In genomic region chr10:23340346-23340745, GRCh38 we compare ENCODE assay signal across 19 cellular contexts. TPM values are rescaled to one million over a fixed set of nuclear protein-coding genes. Genes with fewer than 3 reads are reported as not detected.
DNase-seq lines count a peak whose midpoint lies in the region; ATAC-seq, FAIRE-seq and TF ChIP-seq lines count a peak whose summit lies in the region.
"Had no signal": no experiment of that assay in that cellular context is flagged by ENCODE, and none has a peak within 500 bp of the region (broad histone marks: within the 10 kb centered on the region; RNA-seq: fewer than 3 reads in every experiment).

No MANE protein-coding gene starts in this region.

- no peaks in the 10 kb centered on the region for H3K9me3 ChIP-seq in esophagus squamous epithelium
- H3K9me3 ChIP-seq: SJSA1 had no signal

- H3K9me3 Mint-ChIP-seq in activated naive CD4-positive, alpha-beta T cell treated with anti-CD3 and anti-CD28 coated beads, Interleukin-2, amount 10 ng/mL, durations not matched to agents 7 days and 5 days = no peaks in the 10 kb centered on the region
- H3K9me3 Mint-ChIP-seq: CD8-positive, alpha-beta T cell had no signal

- no peak for TF ChIP-seq POLR2A in esophagus squamous epithelium (IDR thresholded peaks at IDR 0.05)

- no peaks in the 10 kb centered on the region for H3K36me3 ChIP-seq in esophagus squamous epithelium
- H3K36me3 ChIP-seq: SJSA1 had no signal

- peaks cover 59% of the 10 kb centered on the region for H3K4me1 Mint-ChIP-seq in activated naive CD4-positive, alpha-beta T cell treated with anti-CD3 and anti-CD28 coated beads, Interleukin-2, amount 10 ng/mL, durations not matched to agents 7 days and 5 days

- ATAC-seq in GM18520 (IDR thresholded peaks at IDR 0.05; ENCODE audit: unreplicated experiment) = no peak
- no peak for ATAC-seq in GM19455 (IDR thresholded peaks at IDR 0.05; ENCODE audit: unreplicated experiment)

- no peaks in the 10 kb centered on the region for H3K27me3 Mint-ChIP-seq in activated naive CD4-positive, alpha-beta T cell treated with anti-CD3 and anti-CD28 coated beads, Interleukin-2, amount 10 ng/mL, durations not matched to agents 7 days and 5 days

- peaks cover 2% of the 10 kb centered on the region for H3K36me3 Mint-ChIP-seq in activated naive CD4-positive, alpha-beta T cell treated with anti-CD3 and anti-CD28 coated beads, Interleukin-2, amount 10 ng/mL, durations not matched to agents 7 days and 5 days
- H3K36me3 Mint-ChIP-seq: CD8-positive, alpha-beta T cell had no signal

- WGBS in esophagus squamous epithelium, 2 donors = 83 to 90% methylated on average over 2 to 4 of the region's 4 CpGs

- intact Hi-C loops in esophagus squamous epithelium (cut with DNase I) = no loop called here

- FAIRE-seq in GM18507 (lab: Jason Lieb, UNC) (peak; percentile 5), RCC 7860 (lab: Jason Lieb, UNC) (no peak)

- DNase-seq in activated naive CD4-positive, alpha-beta T cell treated with anti-CD3 and anti-CD28 coated beads, Interleukin-2, amount 10 ng/mL, durations not matched to agents 7 days and 5 days = no peak
- DNase-seq in activated naive CD4-positive, alpha-beta T cell treated with Interleukin-2 at 50 U/mL for 16 hours = no peak
- DNase-seq in GM18507 (ENCODE audit: extremely low spot score, insufficient read length, low read depth) = no peak
- peak; percentile 37 for DNase-seq in RCC 7860 (ENCODE audit: low spot score)
- DNase-seq in left kidney (ENCODE audit: low read depth, low spot score) = peak; percentile 51
- DNase-seq in esophagus squamous epithelium (lab: John Stamatoyannopoulos, UW) = no peak
- DNase-seq: CD8-positive, alpha-beta T cell; KG1; NCI-H1048; NCI-H1436 treated with DMSO at 0.1 percent for 48 hours; NCI-H2029 treated with DMSO at 0.1 percent for 48 hours; NCI-H2171 treated with DMSO at 0.1 percent for 48 hours; NCI-H446 treated with DMSO at 0.1 percent for 48 hours; NCI-H748 treated with DMSO at 0.1 percent for 48 hours; OCI-M1 had no signal

- H3K4me1 ChIP-seq in esophagus squamous epithelium = peaks cover 0 to 22% (median 7%) of the 10 kb centered on the region in 3 donors
- H3K4me1 ChIP-seq: SJSA1 had no signal

- H3K4me3 ChIP-seq in esophagus squamous epithelium = no peak overlapping the region
- H3K4me3 ChIP-seq: GM23248, SJSA1 had no signal

- peaks cover 0 to 23% (median 0%) of the 10 kb centered on the region in 4 donors for H3K27me3 ChIP-seq in esophagus squamous epithelium

- H3K27ac ChIP-seq in esophagus squamous epithelium = no peak overlapping the region
- H3K27ac ChIP-seq: SJSA1 had no signal

- H3K27ac Mint-ChIP-seq in activated naive CD4-positive, alpha-beta T cell treated with anti-CD3 and anti-CD28 coated beads, Interleukin-2, amount 10 ng/mL, durations not matched to agents 7 days and 5 days = peak overlapping the region; percentile 6
- H3K27ac Mint-ChIP-seq: CD8-positive, alpha-beta T cell had no signal

- no peak overlapping the region for H3K4me3 Mint-ChIP-seq in activated naive CD4-positive, alpha-beta T cell treated with anti-CD3 and anti-CD28 coated beads, Interleukin-2, amount 10 ng/mL, durations not matched to agents 7 days and 5 days
- H3K4me3 Mint-ChIP-seq: CD8-positive, alpha-beta T cell had no signal

- TF ChIP-seq CTCF in esophagus squamous epithelium (IDR thresholded peaks at IDR 0.05) = no peak

- CTCF ChIA-PET in activated naive CD4-positive, alpha-beta T cell treated with anti-CD3 and anti-CD28 coated beads, Interleukin-2, amount 10 ng/mL, durations not matched to agents 7 days and 5 days (lab: Charles Lee) = interaction anchor here (0.9 kb wide), 1 partner anchor 176 kb away, joined by 3 read pairs; no protein-coding TSS in a partner anchor

RNA-seq across cellular contexts. Expression of gene C10orf67, which starts 4.3 kb away (rescaled TPM):
- total RNA-seq in esophagus squamous epithelium = under 1 TPM in 2 of 4 donors, not detected in 2; 0.18 to 0.27 TPM
- total RNA-seq: CD8-positive, alpha-beta T cell; SJSA1 had no signal

Comparison
In these comparisons a context has a peak if more than half of its experiments do, and no peak if none do; other contexts are left out.
1. DNase-seq: peak in RCC 7860 (single experiment) and left kidney (single experiment); none in activated naive CD4-positive, alpha-beta T cell treated with anti-CD3 and anti-CD28 coated beads, Interleukin-2, amount 10 ng/mL, durations not matched to agents 7 days and 5 days (single experiment), activated naive CD4-positive, alpha-beta T cell treated with Interleukin-2 at 50 U/mL for 16 hours (single experiment), GM18507 (single experiment) and esophagus squamous epithelium (single experiment).